Comparison of ENCODE assay signal across 17 cellular contexts in genomic region chr21:43359081-43359822, GRCh38.
DNase-seq lines count a peak whose midpoint lies in the region; ATAC-seq, FAIRE-seq and TF ChIP-seq lines count a peak whose summit lies in the region.
"Had no signal": no experiment of that assay in that cellular context is flagged by ENCODE, and none has a peak within 500 bp of the region (broad histone marks: within the 10 kb centered on the region; RNA-seq: fewer than 3 reads in every experiment).

No MANE protein-coding gene starts in this region.

- H3K36me3 ChIP-seq in small intestine (ENCODE audit: control insufficient read depth in 2 of 2, insufficient read depth in 2 of 2, low read length in 2 of 2): no peaks in the 10 kb centered on the region
- H3K36me3 ChIP-seq: right atrium auricular region, upper lobe of right lung had no signal

- H3K4me3 Mint-ChIP-seq in activated CD4-positive, alpha-beta T cell treated with anti-CD3 and anti-CD28 coated beads, Interleukin-2, amount 10 ng/mL, durations not matched to agents 24 days and 14 days: no peak overlapping the region
- H3K4me3 Mint-ChIP-seq in WTC11 (no peak overlapping the region), nephron progenitor cell (peak overlapping the region; percentile 31)
- H3K4me3 Mint-ChIP-seq: endodermal cell; stimulated activated naive CD8-positive, alpha-beta T cell treated with anti-CD3 and anti-CD28 coated beads, Interleukin-15, amount 100 ng/mL, for 72 hours had no signal

- TF ChIP-seq CTCF in WTC11 (IDR thresholded peaks at IDR 0.05) (no peak), nephron progenitor cell (IDR thresholded peaks at IDR 0.05) (no peak)

- WGBS in small intestine, 3 donors: 67 to 83% (median 79%) methylated on average over 23 of the region's 23 CpGs

- H3K9me3 Mint-ChIP-seq in activated CD4-positive, alpha-beta T cell treated with anti-CD3 and anti-CD28 coated beads, Interleukin-2, amount 10 ng/mL, durations not matched to agents 24 days and 14 days: no peaks in the 10 kb centered on the region
- no peaks in the 10 kb centered on the region for H3K9me3 Mint-ChIP-seq in WTC11
- H3K9me3 Mint-ChIP-seq in nephron progenitor cell: no peaks in the 10 kb centered on the region
- H3K9me3 Mint-ChIP-seq: endodermal cell; stimulated activated naive CD8-positive, alpha-beta T cell treated with anti-CD3 and anti-CD28 coated beads, Interleukin-15, amount 100 ng/mL, for 72 hours had no signal

- intact Hi-C loops in activated CD4-positive, alpha-beta T cell treated with anti-CD3 and anti-CD28 coated beads, Interleukin-2, amount 10 ng/mL, durations not matched to agents 24 days and 14 days (cut with micrococcal nuclease): no loop called here

- H3K27me3 ChIP-seq in small intestine (ENCODE audit: control insufficient read depth in 2 of 2, insufficient read depth in 2 of 2, low read length in 2 of 2): no peaks in the 10 kb centered on the region
- H3K27me3 ChIP-seq: right atrium auricular region, upper lobe of right lung had no signal

- no peak for ATAC-seq in WTC11
- ATAC-seq: stimulated activated naive CD8-positive, alpha-beta T cell treated with anti-CD3 and anti-CD28 coated beads, Interleukin-15, amount 100 ng/mL, for 72 hours; upper lobe of right lung had no signal

- H3K27ac ChIP-seq in small intestine (ENCODE audit: low read depth in 1 of 2, low read length in 1 of 2): no peak overlapping the region
- H3K27ac ChIP-seq: right atrium auricular region, upper lobe of right lung had no signal

- POLR2A ChIA-PET in WTC11 (lab: Charles Lee): no interaction called here

- no peak for DNase-seq in activated CD4-positive, alpha-beta T cell treated with anti-CD3 and anti-CD28 coated beads, Interleukin-2, amount 10 ng/mL, durations not matched to agents 24 days and 14 days
- DNase-seq in activated CD4-positive, alpha-beta T cell treated with anti-CD3 and anti-CD28 coated beads for 48 hours: no peak
- peak; percentile 83 for DNase-seq in NCI-H1092 (lab: John Stamatoyannopoulos, UW)
- no peak for DNase-seq in WTC11 (ENCODE audit: low spot score)
- DNase-seq in nephron progenitor cell: no peak
- DNase-seq in HuH-7 (ENCODE audit: low spot score): no peak
- DNase-seq in small intestine: no peak
- DNase-seq in stimulated activated CD4-positive, alpha-beta T cell treated with anti-CD3 and anti-CD28 coated beads, Interleukin-4, amount 100 ng/mL, for 1 hour: no peak
- DNase-seq: cerebellar nuclear complex; endodermal cell; NCI-H2107; Right ventricle myocardium superior; stimulated activated naive CD8-positive, alpha-beta T cell treated with anti-CD3 and anti-CD28 coated beads, Interleukin-15, amount 100 ng/mL, for 72 hours; upper lobe of right lung had no signal

- H3K27ac Mint-ChIP-seq in activated CD4-positive, alpha-beta T cell treated with anti-CD3 and anti-CD28 coated beads, Interleukin-2, amount 10 ng/mL, durations not matched to agents 24 days and 14 days: peak overlapping the region; percentile 8
- H3K27ac Mint-ChIP-seq in WTC11: peak overlapping the region; percentile 41; the same call in 1 of the 2 replicates
- no peak overlapping the region for H3K27ac Mint-ChIP-seq in nephron progenitor cell
- H3K27ac Mint-ChIP-seq: endodermal cell had no signal

- H3K4me3 ChIP-seq in small intestine (ENCODE audit: low read depth in 1 of 2, low read length in 2 of 2): no peak overlapping the region
- H3K4me3 ChIP-seq: right atrium auricular region, upper lobe of right lung had no signal

- peaks cover 31% of the 10 kb centered on the region for H3K4me1 Mint-ChIP-seq in activated CD4-positive, alpha-beta T cell treated with anti-CD3 and anti-CD28 coated beads, Interleukin-2, amount 10 ng/mL, durations not matched to agents 24 days and 14 days
- H3K4me1 Mint-ChIP-seq in WTC11 (peaks cover 11% of the 10 kb centered on the region), nephron progenitor cell (peaks cover 70% of the 10 kb centered on the region)
- H3K4me1 Mint-ChIP-seq: endodermal cell had no signal

- no peak for FAIRE-seq in small intestine (lab: Jason Lieb, UNC)
- FAIRE-seq: HTR-8/SVneo, keratinocyte had no signal

- CTCF ChIA-PET in WTC11 (lab: Charles Lee): no interaction called here

- no peaks in the 10 kb centered on the region for H3K9me3 ChIP-seq in small intestine (ENCODE audit: control insufficient read depth, low read depth)
- H3K9me3 ChIP-seq: right atrium auricular region, upper lobe of right lung had no signal

- H3K27me3 Mint-ChIP-seq in activated CD4-positive, alpha-beta T cell treated with anti-CD3 and anti-CD28 coated beads, Interleukin-2, amount 10 ng/mL, durations not matched to agents 24 days and 14 days: no peaks in the 10 kb centered on the region
- H3K27me3 Mint-ChIP-seq in WTC11 (ENCODE audit: low read depth) (no peaks in the 10 kb centered on the region), nephron progenitor cell (ENCODE audit: low read depth, poor library complexity) (peaks cover 19% of the 10 kb centered on the region)
- H3K27me3 Mint-ChIP-seq: stimulated activated naive CD8-positive, alpha-beta T cell treated with anti-CD3 and anti-CD28 coated beads, Interleukin-15, amount 100 ng/mL, for 72 hours had no signal

- H3K36me3 Mint-ChIP-seq in activated CD4-positive, alpha-beta T cell treated with anti-CD3 and anti-CD28 coated beads, Interleukin-2, amount 10 ng/mL, durations not matched to agents 24 days and 14 days (ENCODE audit: low read depth): peaks cover 5% of the 10 kb centered on the region
- no peaks in the 10 kb centered on the region for H3K36me3 Mint-ChIP-seq in WTC11
- H3K36me3 Mint-ChIP-seq in nephron progenitor cell (ENCODE audit: low read depth): no peaks in the 10 kb centered on the region

- no peaks in the 10 kb centered on the region for H3K4me1 ChIP-seq in small intestine (ENCODE audit: control insufficient read depth in 2 of 2, insufficient read depth in 1 of 2, low read depth in 1 of 2, low read length in 1 of 2)

TF ChIP-seq in WTC11, 78 proteins besides CTCF, POLR2A, EP300 and RAD21:
- TF ChIP-seq PRDM15 (CRISPR knock-in tag; IDR thresholded peaks at IDR 0.05) (no peak), NFATC4 (CRISPR knock-in tag; IDR thresholded peaks at IDR 0.05) (no peak), GABPB1 (CRISPR knock-in tag; IDR thresholded peaks at IDR 0.05) (no peak), ESRRA (CRISPR knock-in tag; IDR thresholded peaks at IDR 0.05; ENCODE audit: borderline replicate concordance) (no peak), FOXJ3 (CRISPR knock-in tag; IDR thresholded peaks at IDR 0.05; ENCODE audit: borderline replicate concordance) (no peak), NR3C1 (CRISPR knock-in tag; conservative IDR thresholded peaks at IDR 0.05; ENCODE audit: low read depth) (no peak), NFE2L1 (CRISPR knock-in tag; IDR thresholded peaks at IDR 0.05) (no peak)
TF ChIP-seq in WTC11: peak in this region for 0.
